12 cellular contexts compared by ENCODE assay signal in genomic region chr5:122310886-122311285, GRCh38. TPM values are rescaled to one million over a fixed set of nuclear protein-coding genes. Genes with fewer than 3 reads are reported as not detected.
DNase-seq lines count a peak whose midpoint lies in the region; ATAC-seq and TF ChIP-seq lines count a peak whose summit lies in the region.
"Had no signal": no experiment of that assay in that cellular context is flagged by ENCODE, and none has a peak within 500 bp of the region (broad histone marks: within the 10 kb centered on the region; RNA-seq: fewer than 3 reads in every experiment).

No MANE protein-coding gene starts in this region.

- dilution Hi-C loops in mammary epithelial cell (cut with HindIII; ENCODE audit: low sequenced_read_pairs) = no loop called here

- H3K9me3 Mint-ChIP-seq in MCF 10A (ENCODE audit: unreplicated experiment) (no peaks in the 10 kb centered on the region), endothelial cell (ENCODE audit: unreplicated experiment) (no peaks in the 10 kb centered on the region), nephron progenitor cell (peaks cover 14% of the 10 kb centered on the region)

- H3K27me3 Mint-ChIP-seq in MCF 10A (ENCODE audit: insufficient read depth, unreplicated experiment) (peaks cover 13% of the 10 kb centered on the region), endothelial cell (ENCODE audit: unreplicated experiment) (peaks cover 8% of the 10 kb centered on the region), nephron progenitor cell (ENCODE audit: low read depth, poor library complexity) (peaks cover 46% of the 10 kb centered on the region)

- H3K4me3 Mint-ChIP-seq in MCF 10A (ENCODE audit: unreplicated experiment) (peak overlapping the region; percentile 77), endothelial cell (ENCODE audit: unreplicated experiment) (peak overlapping the region; percentile 94), nephron progenitor cell (peak overlapping the region; percentile 89)
- H3K4me3 Mint-ChIP-seq: stimulated activated effector memory CD8-positive, alpha-beta T cell treated with anti-CD3 and anti-CD28 coated beads, Interleukin-12 subunit alpha, Interleukin-12 subunit beta, amount 100 ng/mL, for 72 hours had no signal

- ATAC-seq in aorta (ENCODE audit: low FRiP score) = peak; percentile 55
- ATAC-seq: naive thymus-derived CD4-positive, alpha-beta T cell; stimulated activated effector memory CD8-positive, alpha-beta T cell treated with anti-CD3 and anti-CD28 coated beads, Interleukin-12 subunit alpha, Interleukin-12 subunit beta, amount 100 ng/mL, for 72 hours had no signal

- H3K4me3 ChIP-seq in mammary epithelial cell (replicated peaks in 1 of 3; ENCODE audit: insufficient read depth in 1 of 3, low read depth in 2 of 3, low read length in 3 of 3) (no peak overlapping the region), aorta (ENCODE audit: low read length in 2 of 2) (peak overlapping the region in 1 of 2 donors; percentile 81)

- no peak overlapping the region for H3K9ac ChIP-seq in mammary epithelial cell (ENCODE audit: insufficient read depth, low read length)

- WGBS in mammary epithelial cell (ENCODE audit: low coverage, missing lambda C conversion rate) = 77% methylated on average over 7 of the region's 7 CpGs
- 9 to 11% methylated on average over 7 of the region's 7 CpGs for WGBS in aorta, 2 donors

- no peaks in the 10 kb centered on the region for H3K36me3 Mint-ChIP-seq in MCF 10A (ENCODE audit: insufficient read depth, unreplicated experiment)
- peaks cover 33% of the 10 kb centered on the region for H3K36me3 Mint-ChIP-seq in endothelial cell (ENCODE audit: low read depth, unreplicated experiment)
- no peaks in the 10 kb centered on the region for H3K36me3 Mint-ChIP-seq in nephron progenitor cell (ENCODE audit: low read depth)
- H3K36me3 Mint-ChIP-seq: stimulated activated effector memory CD8-positive, alpha-beta T cell treated with anti-CD3 and anti-CD28 coated beads, Interleukin-12 subunit alpha, Interleukin-12 subunit beta, amount 100 ng/mL, for 72 hours had no signal

- in situ Hi-C loops in mammary epithelial cell (cut with MboI; ENCODE audit: low sequenced_read_pairs in 2 of 2) = no loop called here

- no peak for TF ChIP-seq CTCF in MCF 10A (IDR thresholded peaks at IDR 0.05; ENCODE audit: unreplicated experiment)
- TF ChIP-seq CTCF in mammary epithelial cell (conservative IDR thresholded peaks at IDR 0.05 in 1 of 2, IDR thresholded peaks at IDR 0.05 in 1 of 2; ENCODE audit: extremely low read depth in 1 of 2, insufficient read depth in 1 of 2, low read depth in 1 of 2, low read length in 2 of 2) = no peak
- no peak for TF ChIP-seq CTCF in endothelial cell (IDR thresholded peaks at IDR 0.05; ENCODE audit: unreplicated experiment)
- no peak for TF ChIP-seq CTCF in nephron progenitor cell (IDR thresholded peaks at IDR 0.05)

- no peak overlapping the region for H2AFZ ChIP-seq in mammary epithelial cell (ENCODE audit: low read depth, low read length)

- peaks cover 22% of the 10 kb centered on the region for H3K4me1 Mint-ChIP-seq in MCF 10A (ENCODE audit: insufficient read depth, unreplicated experiment)
- H3K4me1 Mint-ChIP-seq in endothelial cell (ENCODE audit: unreplicated experiment) = peaks cover 67% of the 10 kb centered on the region
- H3K4me1 Mint-ChIP-seq in nephron progenitor cell = peaks cover 31% of the 10 kb centered on the region
- H3K4me1 Mint-ChIP-seq: stimulated activated effector memory CD8-positive, alpha-beta T cell treated with anti-CD3 and anti-CD28 coated beads, Interleukin-12 subunit alpha, Interleukin-12 subunit beta, amount 100 ng/mL, for 72 hours had no signal

- BruUV-seq in MCF 10A (replicated peaks; lab: Mats Ljungman, UMichigan) = no TSS peak
- no TSS peak for BruUV-seq in mammary epithelial cell (replicated peaks; lab: Mats Ljungman, UMichigan)

- POLR2A ChIA-PET in MCF 10A (lab: Yijun Ruan, JAX) = no interaction called here

- H3K27me3 ChIP-seq in mammary epithelial cell (ENCODE audit: insufficient read depth, low read length) (peaks cover 1% of the 10 kb centered on the region), aorta (ENCODE audit: control insufficient read depth in 1 of 2, insufficient read depth in 2 of 2, low read length in 1 of 2) (no peaks in the 10 kb centered on the region)

- H3K36me3 ChIP-seq in mammary epithelial cell (ENCODE audit: insufficient read depth, low read length) (no peaks in the 10 kb centered on the region), aorta (ENCODE audit: control insufficient read depth in 1 of 2, insufficient read depth in 2 of 2, low read length in 1 of 2) (no peaks in the 10 kb centered on the region)

- CTCF ChIA-PET in MCF 10A (lab: Yijun Ruan, JAX) (interaction anchor here (0.6 kb wide), 1 partner anchor 171 kb away, joined by 3 read pairs; no protein-coding TSS in a partner anchor), mammary epithelial cell (lab: Charles Lee; ENCODE audit: low non-redundant PET) (no interaction called here)

- H3K4me2 ChIP-seq in mammary epithelial cell (ENCODE audit: insufficient read depth, low read depth, low read length) = no peak overlapping the region

- DNase-seq in MCF 10A (ENCODE audit: unreplicated experiment) (no peak), mammary epithelial cell (no peak), endothelial cell (ENCODE audit: low spot score) (no peak), nephron progenitor cell (no peak), aorta (peak in 1 of 2 donors; percentile 44), NAMALWA (ENCODE audit: low spot score) (no peak)
- DNase-seq in stimulated activated CD4-positive, alpha-beta T cell treated with anti-CD3 and anti-CD28 coated beads, Interleukin-2, amount 100 ng/mL, for 24 hours = no peak
- no peak for DNase-seq in activated naive CD4-positive, alpha-beta T cell treated with Interleukin-2 at 50 U/mL for 16 hours
- DNase-seq: naive thymus-derived CD4-positive, alpha-beta T cell had no signal

- intact Hi-C loops in MCF 10A (cut with micrococcal nuclease) (loop anchor here (5.0 kb wide), 1 partner anchor 114 kb away; no protein-coding TSS in a partner anchor), mammary epithelial cell (cut with micrococcal nuclease) (no loop called here), aorta (cut with DNase I) (loop anchor here (5.0 to 10.0 kb wide), 5 partner anchors 104 to 194 kb away; no protein-coding TSS in a partner anchor)

- H3K4me1 ChIP-seq in mammary epithelial cell (ENCODE audit: insufficient read depth, low read length) = peaks cover 3% of the 10 kb centered on the region
- H3K4me1 ChIP-seq in aorta (ENCODE audit: control insufficient read depth in 1 of 2, insufficient read depth in 2 of 2, low read length in 2 of 2) = no peaks in the 10 kb centered on the region

- H3K27ac Mint-ChIP-seq in MCF 10A (ENCODE audit: low read depth, unreplicated experiment) (no peak overlapping the region), endothelial cell (ENCODE audit: unreplicated experiment) (peak overlapping the region; percentile 88), nephron progenitor cell (no peak overlapping the region)
- H3K27ac Mint-ChIP-seq: naive thymus-derived CD4-positive, alpha-beta T cell; stimulated activated effector memory CD8-positive, alpha-beta T cell treated with anti-CD3 and anti-CD28 coated beads, Interleukin-12 subunit alpha, Interleukin-12 subunit beta, amount 100 ng/mL, for 72 hours had no signal

- H4K20me1 ChIP-seq in mammary epithelial cell (ENCODE audit: insufficient read depth, low read length) = no peaks in the 10 kb centered on the region

- H3K27ac ChIP-seq in mammary epithelial cell (ENCODE audit: insufficient read depth, low read depth, low read length) (no peak overlapping the region), aorta (ENCODE audit: low read depth in 1 of 2, low read length in 2 of 2) (peak overlapping the region; percentile 32 to 34)

- H3K79me2 ChIP-seq in mammary epithelial cell (ENCODE audit: insufficient read depth, low read length) = no peaks in the 10 kb centered on the region

- H3K9me3 ChIP-seq in mammary epithelial cell (replicated peaks; ENCODE audit: insufficient read depth, low read length) (no peaks in the 10 kb centered on the region), aorta (ENCODE audit: control insufficient read depth, low read length) (no peaks in the 10 kb centered on the region)

RNA-seq across cellular contexts. Expression of gene SNCAIP, which starts 1.2 kb away (rescaled TPM):
- total RNA-seq in MCF 10A (2022) = 0.12 and 0.21 TPM in 2 replicates
- total RNA-seq in mammary epithelial cell = under 1 TPM in 1 of 2 donors, not detected in 1; under 0.01 TPM
- not detected for polyA plus RNA-seq in mammary epithelial cell
- polyA minus RNA-seq in mammary epithelial cell = not detected
- total RNA-seq in endothelial cell (ENCODE audit: unreplicated experiment) = 254 TPM
- total RNA-seq in aorta = 10 to 100 TPM in 1 of 2 donors, 1 to 10 TPM in 1; 9.7 to 14.7 TPM
- 1 to 10 TPM; 3.6 to 8.4 TPM for polyA plus RNA-seq in aorta
- total RNA-seq: OCI-LY7; T-helper 2 cell treated with Interferon-gamma antibody and Interleukin-4, amounts not matched to agents 100 ng/mL and 5 ng/mL, for 36 hours had no signal
- polyA plus RNA-seq: naive thymus-derived CD4-positive, alpha-beta T cell had no signal

Comparison
In these comparisons a context has a peak if more than half of its experiments do, and no peak if none do; other contexts are left out.
1. RNA of gene SNCAIP, which starts 1.2 kb away (total RNA-seq): 254 TPM in endothelial cell (single experiment); 9.7 to 14.7 TPM in aorta, 0.12 to 0.21 TPM in MCF 10A and under 0.01 TPM in mammary epithelial cell; every median in the first group is over 10 times any median in the second.
2. Peak in every context shown above with its lines, with median percentiles within 50 percentile points of each other: H3K4me3 Mint-ChIP-seq.